Comparison of ENCODE assay signal across 9 cellular contexts in genomic region chr13:31159306-31159705, GRCh38. TPM values are rescaled to one million over a fixed set of nuclear protein-coding genes. Genes with fewer than 3 reads are reported as not detected.
DNase-seq lines count a peak whose midpoint lies in the region; ATAC-seq and TF ChIP-seq lines count a peak whose summit lies in the region.
"Had no signal": no experiment of that assay in that cellular context is flagged by ENCODE, and none has a peak within 500 bp of the region (broad histone marks: within the 10 kb centered on the region; RNA-seq: fewer than 3 reads in every experiment).

No MANE protein-coding gene starts in this region.

- TF ChIP-seq CTCF in Panc1 (IDR thresholded peaks at IDR 0.05), result no peak
- TF ChIP-seq CTCF in psoas muscle (IDR thresholded peaks at IDR 0.05), result no peak
- TF ChIP-seq CTCF in lower lobe of right lung (IDR thresholded peaks at IDR 0.05), result no peak

- in situ Hi-C loops in Panc1 (cut with HindIII; ENCODE audit: low pct_unique_long_range_greater_than_20kb, low sequenced_read_pairs), result no loop called here

- H3K4me3 Mint-ChIP-seq in activated CD4-positive, alpha-beta T cell treated with anti-CD3 and anti-CD28 coated beads, Interleukin-2, amount 10 ng/mL, durations not matched to agents 7 days and 5 days, result peak overlapping the region; percentile 98

- intact Hi-C loops in Panc1 (cut with micrococcal nuclease; ENCODE audit: unreplicated experiment) (no loop called here), psoas muscle (cut with DNase I) (no loop called here), left colon (cut with DNase I, micrococcal nuclease) (no loop called here), lower lobe of right lung (cut with DNase I) (no loop called here)

- H3K4me3 ChIP-seq in Panc1 (ENCODE audit: low read depth in 2 of 2, low read length in 2 of 2) (peak overlapping the region; percentile 85), psoas muscle (peak overlapping the region; percentile 94), lower lobe of right lung (no peak overlapping the region)
- peak overlapping the region; percentile 3 for H3K4me3 ChIP-seq in effector memory CD4-positive, alpha-beta T cell (ENCODE audit: insufficient read depth, low read depth, low read length, poor library complexity, severe bottlenecking)

- H3K27me3 ChIP-seq in Panc1 (ENCODE audit: control insufficient read depth, insufficient read depth, low read length) (no peaks in the 10 kb centered on the region), psoas muscle (ENCODE audit: insufficient read depth in 3 of 3, low read length in 2 of 3) (no peaks in the 10 kb centered on the region), lower lobe of right lung (ENCODE audit: low read depth) (no peaks in the 10 kb centered on the region)
- no peaks in the 10 kb centered on the region for H3K27me3 ChIP-seq in effector memory CD4-positive, alpha-beta T cell (replicated peaks; ENCODE audit: control insufficient read depth, insufficient read depth, low read length, poor library complexity, severe bottlenecking)

- H3K9me3 ChIP-seq in Panc1 (ENCODE audit: control insufficient read depth, insufficient read depth, low read depth, low read length) (no peaks in the 10 kb centered on the region), psoas muscle (no peaks in the 10 kb centered on the region), lower lobe of right lung (no peaks in the 10 kb centered on the region)
- no peaks in the 10 kb centered on the region for H3K9me3 ChIP-seq in effector memory CD4-positive, alpha-beta T cell (ENCODE audit: control insufficient read depth, low read length)

- no peak for DNase-seq in activated CD4-positive, alpha-beta T cell treated with anti-CD3 and anti-CD28 coated beads, Interleukin-2, amount 10 ng/mL, durations not matched to agents 7 days and 5 days
- no peak for DNase-seq in activated CD4-positive, alpha-beta T cell treated with anti-CD3 and anti-CD28 coated beads for 1 hour
- no peak for DNase-seq in Panc1 (ENCODE audit: low read depth, low spot score)
- no peak for DNase-seq in effector memory CD4-positive, alpha-beta T cell
- DNase-seq in psoas muscle, result no peak
- no peak for DNase-seq in left colon
- DNase-seq in lower lobe of right lung, result no peak
- DNase-seq: NCI-H2107 had no signal

- peaks cover 57% of the 10 kb centered on the region for H3K4me1 Mint-ChIP-seq in activated CD4-positive, alpha-beta T cell treated with anti-CD3 and anti-CD28 coated beads, Interleukin-2, amount 10 ng/mL, durations not matched to agents 7 days and 5 days

- no peak for ATAC-seq in Panc1
- no peak for ATAC-seq in psoas muscle
- no peak for ATAC-seq in HG03565 (IDR thresholded peaks at IDR 0.05; ENCODE audit: unreplicated experiment)
- ATAC-seq in left colon, result no peak
- no peak for ATAC-seq in lower lobe of right lung

- H3K27ac Mint-ChIP-seq in activated CD4-positive, alpha-beta T cell treated with anti-CD3 and anti-CD28 coated beads, Interleukin-2, amount 10 ng/mL, durations not matched to agents 7 days and 5 days, result peak overlapping the region; percentile 28

- H3K36me3 ChIP-seq in Panc1 (ENCODE audit: control insufficient read depth, insufficient read depth, low read length), result peaks cover 36% of the 10 kb centered on the region
- peaks cover 11% of the 10 kb centered on the region for H3K36me3 ChIP-seq in effector memory CD4-positive, alpha-beta T cell (ENCODE audit: control insufficient read depth, insufficient read depth, low read length)
- peaks cover 0 to 41% of the 10 kb centered on the region in 2 donors for H3K36me3 ChIP-seq in psoas muscle (ENCODE audit: insufficient read depth in 1 of 2, low read depth in 1 of 2)
- peaks cover 43% of the 10 kb centered on the region for H3K36me3 ChIP-seq in lower lobe of right lung

- peak overlapping the region; percentile 61 for H3K27ac ChIP-seq in Panc1 (ENCODE audit: low read length)
- no peak overlapping the region for H3K27ac ChIP-seq in effector memory CD4-positive, alpha-beta T cell (ENCODE audit: insufficient read depth, low read length, poor library complexity, severe bottlenecking)
- no peak overlapping the region for H3K27ac ChIP-seq in psoas muscle
- H3K27ac ChIP-seq in lower lobe of right lung, result no peak overlapping the region

- CTCF ChIA-PET in activated CD4-positive, alpha-beta T cell treated with anti-CD3 and anti-CD28 coated beads, Interleukin-2, amount 10 ng/mL, durations not matched to agents 7 days and 5 days (lab: Charles Lee), result interaction anchor here (0.7 to 1.7 kb wide), 2 partner anchors 8 to 10 kb away, joined by 3 to 7 read pairs; no protein-coding TSS in a partner anchor
- CTCF ChIA-PET in Panc1 (lab: Charles Lee), result no interaction called here

- peaks cover 6% of the 10 kb centered on the region; the same call in 1 of the 2 replicates for H3K4me1 ChIP-seq in Panc1 (ENCODE audit: control insufficient read depth, insufficient read depth, low read length)
- H3K4me1 ChIP-seq in effector memory CD4-positive, alpha-beta T cell (ENCODE audit: control insufficient read depth, insufficient read depth, low read length, poor library complexity, severe bottlenecking), result peaks cover 13% of the 10 kb centered on the region
- H3K4me1 ChIP-seq in psoas muscle, result peaks cover 30% of the 10 kb centered on the region
- H3K4me1 ChIP-seq in lower lobe of right lung, result peaks cover 26% of the 10 kb centered on the region

- peaks cover 35% of the 10 kb centered on the region for H3K36me3 Mint-ChIP-seq in activated CD4-positive, alpha-beta T cell treated with anti-CD3 and anti-CD28 coated beads, Interleukin-2, amount 10 ng/mL, durations not matched to agents 7 days and 5 days (ENCODE audit: low read depth)

- no TSS peak for BruUV-seq in Panc1 (replicated peaks; lab: Mats Ljungman, UMichigan)

- H3K27me3 Mint-ChIP-seq in activated CD4-positive, alpha-beta T cell treated with anti-CD3 and anti-CD28 coated beads, Interleukin-2, amount 10 ng/mL, durations not matched to agents 7 days and 5 days, result no peaks in the 10 kb centered on the region

- WGBS in psoas muscle, 3 donors, result 74 to 80% (median 79%) methylated on average over 4 of the region's 4 CpGs

- H3K9me3 Mint-ChIP-seq in activated CD4-positive, alpha-beta T cell treated with anti-CD3 and anti-CD28 coated beads, Interleukin-2, amount 10 ng/mL, durations not matched to agents 7 days and 5 days, result no peaks in the 10 kb centered on the region

- POLR2A ChIA-PET in activated CD4-positive, alpha-beta T cell treated with anti-CD3 and anti-CD28 coated beads, Interleukin-2, amount 10 ng/mL, durations not matched to agents 7 days and 5 days (lab: Charles Lee), result no interaction called here
- POLR2A ChIA-PET in Panc1 (lab: Charles Lee), result no interaction called here

RNA-seq across cellular contexts. Expression of gene HSPH1, which starts 2.4 kb away (rescaled TPM):
- total RNA-seq in activated CD4-positive, alpha-beta T cell treated with anti-CD3 and anti-CD28 coated beads, Interleukin-2, amount 10 ng/mL, durations not matched to agents 7 days and 5 days, result 100 to 1,000 TPM; 122 to 127 TPM
- total RNA-seq in Panc1 (2021; ENCODE audit: unreplicated experiment) (145 TPM), psoas muscle (100 to 1,000 TPM in 1 of 4 donors, 10 to 100 TPM in 3; 66.8 to 103 (median 76.3) TPM), left colon (10 to 100 TPM; 35.4 to 41.9 TPM), lower lobe of right lung (108 TPM)
- polyA plus RNA-seq in Panc1 (2012; ENCODE audit: insufficient read length), result 67.9 TPM
- 100 to 1,000 TPM in 1 of 3 donors, 10 to 100 TPM in 2; 32.6 to 106 (median 53.1) TPM for polyA plus RNA-seq in psoas muscle

RNA-seq across cellular contexts. Expression of gene B3GLCT, which starts 40.5 kb away (rescaled TPM):
- 1 to 10 TPM; 4.7 to 5.4 TPM for total RNA-seq in activated CD4-positive, alpha-beta T cell treated with anti-CD3 and anti-CD28 coated beads, Interleukin-2, amount 10 ng/mL, durations not matched to agents 7 days and 5 days
- total RNA-seq in Panc1 (2021; ENCODE audit: unreplicated experiment) (16.5 TPM), psoas muscle (1 to 10 TPM; 1.1 to 5.5 (median 2.9) TPM), left colon (1 to 10 TPM; 3.9 to 5.0 TPM), lower lobe of right lung (6.1 TPM)
- 6.5 TPM for polyA plus RNA-seq in Panc1 (2012; ENCODE audit: insufficient read length)
- polyA plus RNA-seq in psoas muscle, result 1 to 10 TPM; 1.3 to 3.1 (median 2.2) TPM
